31 cellular contexts compared by ENCODE assay signal in the genomic region with DNA sequence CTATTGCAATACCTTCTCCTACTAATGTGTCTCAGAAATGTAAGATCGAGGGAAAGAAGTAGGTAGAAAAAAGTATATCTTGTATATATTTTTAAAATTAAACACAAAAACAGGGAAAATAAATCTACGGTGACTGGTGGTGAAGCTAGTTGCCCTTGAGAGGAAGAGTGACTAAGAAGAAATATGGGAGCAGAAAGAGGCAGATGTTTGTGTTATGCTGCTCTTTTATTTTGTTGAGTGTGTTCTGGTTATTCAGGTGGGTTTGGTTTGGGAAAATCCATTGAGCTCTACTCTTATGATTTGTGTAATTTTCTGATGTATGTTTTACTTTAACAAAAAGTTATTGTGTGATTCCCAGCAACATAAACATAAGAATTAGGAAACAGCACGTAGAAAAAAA.
"Had no signal": no experiment of that assay in that cellular context is flagged by ENCODE, and none has a peak within 500 bp of the region (broad histone marks: within the 10 kb centered on the region; RNA-seq: fewer than 3 reads in every experiment).

No MANE protein-coding gene starts in this region.

- FAIRE-seq: keratinocyte had no signal

- H3K27ac Mint-ChIP-seq: dendritic cell treated with granulocyte-macrophage colony-stimulating factor and Interleukin-4, amounts not matched to agents 40 ng/mL and 50 ng/mL, for 4 days; memory B cell; naive thymus-derived CD8-positive, alpha-beta T cell; nephron progenitor cell; stimulated activated naive CD8-positive, alpha-beta T cell treated with anti-CD3 and anti-CD28 coated beads, Interleukin-15, amount 100 ng/mL, for 72 hours had no signal

- H3K4me2 ChIP-seq: smooth muscle cell had no signal

- DNase-seq: colonic mucosa; effector memory CD4-positive, alpha-beta T cell; erythroblast; esophagus squamous epithelium; foreskin melanocyte; glutamatergic neuron; heart right ventricle; hippocampal formation; left ventricle myocardium superior; lower lobe of right lung; midbrain; naive thymus-derived CD8-positive, alpha-beta T cell; nephron progenitor cell; nucleus accumbens; stimulated activated CD4-positive, alpha-beta T cell treated with anti-CD3 and anti-CD28 coated beads, Interleukin-12 subunit alpha, Interleukin-12 subunit beta, amount 100 ng/mL, for 4 hours; stimulated activated CD4-positive, alpha-beta T cell treated with anti-CD3 and anti-CD28 coated beads, Interleukin-1b, Interleukin-23, amount 100 ng/mL, for 48 hours; stimulated activated CD4-positive, alpha-beta T cell treated with anti-CD3 and anti-CD28 coated beads, Interleukin-4, amount 100 ng/mL, for 1 hour; stimulated activated CD8-positive, alpha-beta memory T cell treated with anti-CD3 and anti-CD28 coated beads, Interleukin-4, amount 100 ng/mL, for 48 hours; stimulated activated naive CD4-positive, alpha-beta T cell; stimulated activated naive CD8-positive, alpha-beta T cell treated with anti-CD3 and anti-CD28 coated beads, Interleukin-15, amount 100 ng/mL, for 72 hours; transverse colon; upper lobe of right lung; uterus had no signal

- H3K9me3 Mint-ChIP-seq: dendritic cell treated with granulocyte-macrophage colony-stimulating factor and Interleukin-4, amounts not matched to agents 40 ng/mL and 50 ng/mL, for 4 days; memory B cell; naive thymus-derived CD8-positive, alpha-beta T cell; nephron progenitor cell; stimulated activated naive CD8-positive, alpha-beta T cell treated with anti-CD3 and anti-CD28 coated beads, Interleukin-15, amount 100 ng/mL, for 72 hours had no signal

- H3K36me3 ChIP-seq: colonic mucosa, esophagus squamous epithelium, heart right ventricle, lower lobe of right lung, prostate gland, right atrium auricular region, suprapubic skin, transverse colon, upper lobe of right lung, uterus had no signal

- H3K9me3 ChIP-seq: colonic mucosa, esophagus squamous epithelium, heart right ventricle, lower lobe of right lung, prostate gland, right atrium auricular region, suprapubic skin, transverse colon, upper lobe of right lung, uterus had no signal

- H3K27ac ChIP-seq: colonic mucosa, esophagus squamous epithelium, heart right ventricle, lower lobe of right lung, prostate gland, right atrium auricular region, suprapubic skin, transverse colon, upper lobe of right lung, uterus had no signal

- H3K36me3 Mint-ChIP-seq: memory B cell had no signal

- H3K4me1 ChIP-seq: colonic mucosa, esophagus squamous epithelium, lower lobe of right lung, prostate gland, right atrium auricular region, suprapubic skin, upper lobe of right lung, uterus had no signal

- H3K4me3 ChIP-seq: colonic mucosa, esophagus squamous epithelium, heart right ventricle, lower lobe of right lung, prostate gland, right atrium auricular region, smooth muscle cell, suprapubic skin, transverse colon, upper lobe of right lung, uterus had no signal

- H3K27me3 ChIP-seq: colonic mucosa, esophagus squamous epithelium, heart right ventricle, right atrium auricular region, suprapubic skin, transverse colon, upper lobe of right lung, uterus had no signal

- H3K27me3 Mint-ChIP-seq: dendritic cell treated with granulocyte-macrophage colony-stimulating factor and Interleukin-4, amounts not matched to agents 40 ng/mL and 50 ng/mL, for 4 days; stimulated activated naive CD8-positive, alpha-beta T cell treated with anti-CD3 and anti-CD28 coated beads, Interleukin-15, amount 100 ng/mL, for 72 hours had no signal

- ATAC-seq: heart right ventricle; left ventricle myocardium superior; lower lobe of right lung; naive thymus-derived CD8-positive, alpha-beta T cell; sciatic nerve; stimulated activated naive CD8-positive, alpha-beta T cell treated with anti-CD3 and anti-CD28 coated beads, Interleukin-15, amount 100 ng/mL, for 72 hours; upper lobe of right lung had no signal

- H3K4me3 Mint-ChIP-seq: dendritic cell treated with granulocyte-macrophage colony-stimulating factor and Interleukin-4, amounts not matched to agents 40 ng/mL and 50 ng/mL, for 4 days; memory B cell; naive thymus-derived CD8-positive, alpha-beta T cell; nephron progenitor cell; stimulated activated naive CD8-positive, alpha-beta T cell treated with anti-CD3 and anti-CD28 coated beads, Interleukin-15, amount 100 ng/mL, for 72 hours had no signal
